ENCODE assay signal across 11 cellular contexts in the genomic region with DNA sequence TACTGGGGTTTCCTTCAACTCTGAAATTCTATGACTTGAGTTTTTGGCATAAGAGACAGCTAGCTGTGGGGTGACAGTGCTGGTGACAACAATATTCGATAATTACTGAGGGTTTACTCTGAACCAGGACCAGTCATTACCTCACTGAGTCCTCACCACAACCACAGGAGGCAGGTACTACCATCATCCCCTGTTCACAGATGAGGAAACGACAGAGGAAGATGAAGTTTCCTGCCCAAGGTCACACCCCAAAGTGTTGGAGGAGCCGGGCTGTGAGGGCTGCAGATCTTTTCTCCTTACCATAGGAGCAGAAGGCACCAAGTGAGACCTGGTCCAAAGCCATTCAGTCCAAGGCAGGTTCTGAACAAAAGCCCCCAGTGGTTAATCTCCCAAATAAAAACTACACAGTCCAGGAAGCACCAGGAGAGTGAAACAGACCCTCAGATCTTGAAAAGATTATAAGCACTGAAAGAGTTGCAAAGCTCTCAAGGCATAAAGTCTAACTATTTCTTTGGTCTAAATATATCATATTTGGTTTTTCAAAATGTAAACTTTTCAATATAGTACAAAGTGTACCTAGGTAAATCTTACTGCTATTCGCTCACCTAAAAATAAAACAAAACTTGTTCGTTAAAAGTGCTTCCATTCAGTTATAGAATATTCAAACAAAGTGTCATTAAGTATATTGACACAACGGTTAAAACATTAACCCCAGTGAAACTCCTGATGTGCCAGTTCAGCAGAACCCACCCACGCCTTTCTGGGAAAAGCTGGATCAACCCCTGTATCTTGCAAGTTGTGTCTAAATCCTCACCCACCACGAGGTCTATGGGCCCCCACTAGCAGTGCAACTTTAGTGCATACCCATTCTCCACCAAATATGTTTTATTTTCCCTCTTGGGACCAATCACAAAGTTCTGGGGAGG.
A peak's percentile ranks its signal among the peaks of the same experiment; 100 is the strongest.
DNase-seq lines count a peak whose midpoint lies in the region; ATAC-seq and TF ChIP-seq lines count a peak whose summit lies in the region.
"Had no signal": no experiment of that assay in that cellular context is flagged by ENCODE, and none has a peak within 500 bp of the region (broad histone marks: within the 10 kb centered on the region; RNA-seq: fewer than 3 reads in every experiment).

No MANE protein-coding gene starts in this region.

- intact Hi-C loops in mucosa of descending colon (cut with DNase I, micrococcal nuclease) = loop anchor here in 1 of 2 donors (5.0 kb wide), 1 partner anchor 42 kb away; no protein-coding TSS in a partner anchor

- H3K9me3 ChIP-seq in OCI-LY3 (ENCODE audit: insufficient read depth, low read length) (no peaks in the 10 kb centered on the region), mucosa of descending colon (no peaks in the 10 kb centered on the region), right atrium auricular region (no peaks in the 10 kb centered on the region)
- H3K9me3 ChIP-seq: neutrophil had no signal

- H3K4me1 ChIP-seq in OCI-LY3 (ENCODE audit: low read length) (peaks cover 52% of the 10 kb centered on the region), mucosa of descending colon (ENCODE audit: low read depth) (peaks cover 59% of the 10 kb centered on the region), right atrium auricular region (peaks cover 0 to 6% of the 10 kb centered on the region in 2 donors)

- no peak overlapping the region for H3K27ac ChIP-seq in OCI-LY3 (ENCODE audit: low read length)
- no peak overlapping the region for H3K27ac ChIP-seq in right atrium auricular region
- H3K27ac ChIP-seq: neutrophil had no signal

- H2AFZ ChIP-seq in OCI-LY3 (ENCODE audit: low read depth, low read length) = no peak overlapping the region

- H3K27me3 ChIP-seq in OCI-LY3 (ENCODE audit: low read depth, low read length) (peaks cover 81% of the 10 kb centered on the region), right atrium auricular region (no peaks in the 10 kb centered on the region)
- H3K27me3 ChIP-seq: neutrophil had no signal

- peak overlapping the region; percentile 90; the same call in 1 of the 2 replicates for H3K4me2 ChIP-seq in OCI-LY3 (ENCODE audit: low read length)

- H4K20me1 ChIP-seq in OCI-LY3 (ENCODE audit: insufficient read depth, low read length) = peaks cover 25% of the 10 kb centered on the region

- H3K36me3 ChIP-seq in OCI-LY3 (replicated peaks; ENCODE audit: low read depth, low read length) = no peaks in the 10 kb centered on the region
- H3K36me3 ChIP-seq in mucosa of descending colon (ENCODE audit: low read depth) = no peaks in the 10 kb centered on the region
- H3K36me3 ChIP-seq in right atrium auricular region = no peaks in the 10 kb centered on the region
- H3K36me3 ChIP-seq: neutrophil had no signal

- peak; percentile 25 for ATAC-seq in GM18511 (IDR thresholded peaks at IDR 0.05; ENCODE audit: unreplicated experiment)
- peak; percentile 30 for ATAC-seq in GM21515 (IDR thresholded peaks at IDR 0.05; ENCODE audit: unreplicated experiment)
- peak; percentile 63 for ATAC-seq in mucosa of descending colon
- ATAC-seq in HG03439 (IDR thresholded peaks at IDR 0.05; ENCODE audit: unreplicated experiment) = no peak
- ATAC-seq in GM19324 (IDR thresholded peaks at IDR 0.05; ENCODE audit: low FRiP score, unreplicated experiment) = no peak

- DNase-seq in mucosa of descending colon (peak in 2 of 3 donors; percentile 55 to 62), NCI-H526 (lab: John Stamatoyannopoulos, UW) (no peak), right atrium auricular region (ENCODE audit: low spot score) (no peak)
- DNase-seq: cortex of kidney, hypothalamus had no signal

- no peak overlapping the region for H3K9ac ChIP-seq in OCI-LY3 (ENCODE audit: low read length)

- no peak overlapping the region for H3K4me3 ChIP-seq in OCI-LY3 (ENCODE audit: low read length)
- H3K4me3 ChIP-seq in mucosa of descending colon = no peak overlapping the region
- H3K4me3 ChIP-seq in right atrium auricular region = no peak overlapping the region

- no peaks in the 10 kb centered on the region for H3K79me2 ChIP-seq in OCI-LY3 (ENCODE audit: low read length)

- TF ChIP-seq CTCF in OCI-LY3 (IDR thresholded peaks at IDR 0.05; ENCODE audit: low read depth, low read length) = no peak
- no peak for TF ChIP-seq CTCF in mucosa of descending colon (IDR thresholded peaks at IDR 0.05)
- TF ChIP-seq CTCF in right atrium auricular region (IDR thresholded peaks at IDR 0.05) = no peak

Comparison
In these comparisons a context has a peak if more than half of its experiments do, and no peak if none do; other contexts are left out.
1. ATAC-seq: peak in GM18511 (single experiment), GM21515 (single experiment) and mucosa of descending colon (single experiment); none in HG03439 (single experiment) and GM19324 (single experiment).
2. DNase-seq: peak in mucosa of descending colon (2 of 3); none in NCI-H526 (0 of 2) and right atrium auricular region (single experiment).